Comparison of ENCODE assay signal across 24 cellular contexts in genomic region chr12:103769240-103769945, GRCh38.
DNase-seq lines count a peak whose midpoint lies in the region; ATAC-seq, FAIRE-seq and TF ChIP-seq lines count a peak whose summit lies in the region.
"Had no signal": no experiment of that assay in that cellular context is flagged by ENCODE, and none has a peak within 500 bp of the region (broad histone marks: within the 10 kb centered on the region; RNA-seq: fewer than 3 reads in every experiment).

No MANE protein-coding gene starts in this region.

- no peak for TF ChIP-seq POLR2A in A549 (IDR thresholded peaks at IDR 0.05; ENCODE audit: low read length)

- H3K27ac ChIP-seq in A549 = no peak overlapping the region
- H3K27ac ChIP-seq in GM23338 (ENCODE audit: low read depth) = no peak overlapping the region
- H3K27ac ChIP-seq: left ventricle myocardium inferior, upper lobe of left lung had no signal

- no peak overlapping the region; the same call in 1 of the 2 replicates for H3K27ac Mint-ChIP-seq in GM23338
- no peak overlapping the region for H3K27ac Mint-ChIP-seq in natural killer cell
- H3K27ac Mint-ChIP-seq in Calu3 (ENCODE audit: unreplicated experiment) = no peak overlapping the region
- H3K27ac Mint-ChIP-seq: activated CD4-positive, alpha-beta T cell treated with anti-CD3 and anti-CD28 coated beads, Interleukin-2, amount 10 ng/mL, durations not matched to agents 24 days and 14 days; activated T-helper 2 cell treated with anti-CD3 and anti-CD28 coated beads, Interferon-gamma antibody, Interleukin-2, Interleukin-4, amounts not matched to agents 10 μg/mL and 5 μg/mL and 100 μg/mL, durations not matched to agents 14 hours and 24 hours and 36 hours; CD8-positive, alpha-beta T cell; stimulated activated naive CD8-positive, alpha-beta T cell treated with anti-CD3 and anti-CD28 coated beads, Interleukin-15, Interleukin-2, amounts not matched to agents 100 ng/mL and 50 ng/mL, for 24 hours had no signal

- DNase-seq in A549 (ENCODE audit: low read depth in 1 of 2, low spot score in 1 of 2) (no peak), GM23338 (ENCODE audit: low spot score) (peak; percentile 27), NCI-H2171 (lab: John Stamatoyannopoulos, UW) (peak; percentile 17), choroid plexus epithelial cell (ENCODE audit: low read depth) (peak; percentile 43), natural killer cell (no peak), NCI-H128 (lab: John Stamatoyannopoulos, UW; ENCODE audit: unreplicated experiment) (no peak), Calu3 (no peak)
- no peak for DNase-seq in activated T-cell treated with anti-CD3 and anti-CD28 coated beads, Interleukin-2, amount 50 U/mL, for 48 hours
- DNase-seq: activated CD4-positive, alpha-beta T cell treated with anti-CD3 and anti-CD28 coated beads, Interleukin-2, amount 10 ng/mL, durations not matched to agents 24 days and 14 days; CD8-positive, alpha-beta T cell; DND-41; glutamatergic neuron; left ventricle myocardium inferior; mucosa of descending colon; NCI-H1436 treated with DMSO at 0.1 percent for 48 hours; NCI-H226; NK-92 treated with Interleukin-12 subunit alpha and Interleukin-12 subunit beta, amount 100 ng/mL, for 24 hours; RPMI8226; small intestine; T-helper 1 cell; upper lobe of left lung had no signal

- ATAC-seq in A549 (peak; percentile 16 to 33; a peak in 3 of 6 replicates), GM23338 (peak; percentile 48), natural killer cell (no peak)
- ATAC-seq: CD8-positive, alpha-beta T cell; mucosa of descending colon had no signal

- H2AFZ ChIP-seq in GM23338 = no peak overlapping the region

- no peaks in the 10 kb centered on the region for H3K79me2 ChIP-seq in GM23338 (replicated peaks; ENCODE audit: insufficient read depth)

- no peaks in the 10 kb centered on the region for H3F3A ChIP-seq in GM23338 (replicated peaks; ENCODE audit: low read depth)

- no peaks in the 10 kb centered on the region for H3K36me3 ChIP-seq in GM23338 (ENCODE audit: insufficient read depth)
- H3K36me3 ChIP-seq: left ventricle myocardium inferior had no signal

- H3K4me3 ChIP-seq in A549 (no peak overlapping the region), GM23338 (no peak overlapping the region), choroid plexus epithelial cell (ENCODE audit: low read depth, low read length) (no peak overlapping the region)
- H3K4me3 ChIP-seq: left ventricle myocardium inferior, mucosa of descending colon, upper lobe of left lung had no signal

- POLR2A ChIA-PET in A549 (lab: Yijun Ruan, JAX) = no interaction called here

- no peaks in the 10 kb centered on the region for H3K9me3 ChIP-seq in A549
- H3K9me3 ChIP-seq: left ventricle myocardium inferior, mucosa of descending colon, upper lobe of left lung had no signal

- TF ChIP-seq CTCF in A549 (IDR thresholded peaks at IDR 0.05) = no peak
- no peak for TF ChIP-seq CTCF in GM23338 (conservative IDR thresholded peaks at IDR 0.05; ENCODE audit: low read depth in 2 of 2)
- no peak for TF ChIP-seq CTCF in choroid plexus epithelial cell (conservative IDR thresholded peaks at IDR 0.05; ENCODE audit: low read depth, low read length)
- TF ChIP-seq CTCF in natural killer cell (IDR thresholded peaks at IDR 0.05) = no peak
- TF ChIP-seq CTCF in Calu3 (IDR thresholded peaks at IDR 0.05; ENCODE audit: unreplicated experiment) = no peak

- H4K20me1 ChIP-seq in GM23338 (replicated peaks; ENCODE audit: insufficient read depth) = no peaks in the 10 kb centered on the region; the same call in 1 of the 2 replicates

- WGBS in A549 (ENCODE audit: missing lambda C conversion rate) = 95% methylated on average over 8 of the region's 9 CpGs

- no peak for TF ChIP-seq EP300 in A549 (IDR thresholded peaks at IDR 0.05)

- H3K27me3 Mint-ChIP-seq in GM23338 (ENCODE audit: insufficient read depth, low read depth, poor library complexity) (peaks cover 2% of the 10 kb centered on the region), natural killer cell (ENCODE audit: low read depth in 2 of 2) (no peaks in the 10 kb centered on the region), Calu3 (ENCODE audit: unreplicated experiment) (no peaks in the 10 kb centered on the region)
- H3K27me3 Mint-ChIP-seq: activated CD4-positive, alpha-beta T cell treated with anti-CD3 and anti-CD28 coated beads, Interleukin-2, amount 10 ng/mL, durations not matched to agents 24 days and 14 days; stimulated activated naive CD8-positive, alpha-beta T cell treated with anti-CD3 and anti-CD28 coated beads, Interleukin-15, Interleukin-2, amounts not matched to agents 100 ng/mL and 50 ng/mL, for 24 hours had no signal

- H3K36me3 Mint-ChIP-seq in GM23338 (ENCODE audit: low read depth) (peaks cover 17% of the 10 kb centered on the region; the same call in 2 of the 3 replicates), natural killer cell (no peaks in the 10 kb centered on the region), Calu3 (ENCODE audit: insufficient read depth, unreplicated experiment) (peaks cover 23% of the 10 kb centered on the region)

- no peaks in the 10 kb centered on the region for H3K9me3 Mint-ChIP-seq in GM23338
- H3K9me3 Mint-ChIP-seq in natural killer cell = no peaks in the 10 kb centered on the region
- H3K9me3 Mint-ChIP-seq in Calu3 (ENCODE audit: low read depth, unreplicated experiment) = no peaks in the 10 kb centered on the region
- H3K9me3 Mint-ChIP-seq: activated CD4-positive, alpha-beta T cell treated with anti-CD3 and anti-CD28 coated beads, Interleukin-2, amount 10 ng/mL, durations not matched to agents 24 days and 14 days; activated T-helper 2 cell treated with anti-CD3 and anti-CD28 coated beads, Interferon-gamma antibody, Interleukin-2, Interleukin-4, amounts not matched to agents 10 μg/mL and 5 μg/mL and 100 μg/mL, durations not matched to agents 14 hours and 24 hours and 36 hours; CD8-positive, alpha-beta T cell; stimulated activated naive CD8-positive, alpha-beta T cell treated with anti-CD3 and anti-CD28 coated beads, Interleukin-15, Interleukin-2, amounts not matched to agents 100 ng/mL and 50 ng/mL, for 24 hours had no signal

- CTCF ChIA-PET in A549 (lab: Yijun Ruan, JAX) = interaction anchor here (0.9 to 7.7 kb wide), 6 partner anchors 11 to 143 kb away, joined by 3 to 80 read pairs (median 14); no protein-coding TSS in a partner anchor
- CTCF ChIA-PET in Calu3 (lab: Charles Lee) = no interaction called here

- H3K9me2 ChIP-seq in GM23338 (ENCODE audit: insufficient read depth) = no peaks in the 10 kb centered on the region

- H3K27me3 ChIP-seq in GM23338 (ENCODE audit: insufficient read depth) = no peaks in the 10 kb centered on the region
- H3K27me3 ChIP-seq: upper lobe of left lung had no signal

- BruUV-seq in Calu3 (replicated peaks; lab: Mats Ljungman, UMichigan) = no TSS peak

- H3K4me2 ChIP-seq in A549 (no peak overlapping the region), GM23338 (peak overlapping the region; percentile 51)

- no peak for TF ChIP-seq RAD21 in A549 (conservative IDR thresholded peaks at IDR 0.05 in 1 of 2, IDR thresholded peaks at IDR 0.05 in 1 of 2)

- peaks cover 18% of the 10 kb centered on the region; the same call in 2 of the 3 replicates for H3K4me1 Mint-ChIP-seq in GM23338
- no peaks in the 10 kb centered on the region for H3K4me1 Mint-ChIP-seq in natural killer cell
- H3K4me1 Mint-ChIP-seq in Calu3 (ENCODE audit: low read depth, unreplicated experiment) = no peaks in the 10 kb centered on the region

- H3K4me3 Mint-ChIP-seq in GM23338 (no peak overlapping the region), natural killer cell (no peak overlapping the region), Calu3 (ENCODE audit: low read depth, unreplicated experiment) (no peak overlapping the region)
- H3K4me3 Mint-ChIP-seq: activated CD4-positive, alpha-beta T cell treated with anti-CD3 and anti-CD28 coated beads, Interleukin-2, amount 10 ng/mL, durations not matched to agents 24 days and 14 days; CD8-positive, alpha-beta T cell; stimulated activated naive CD8-positive, alpha-beta T cell treated with anti-CD3 and anti-CD28 coated beads, Interleukin-15, Interleukin-2, amounts not matched to agents 100 ng/mL and 50 ng/mL, for 24 hours had no signal

- FAIRE-seq in A549 (lab: Jason Lieb, UNC) = no peak
- FAIRE-seq: colon, small intestine had no signal

- intact Hi-C loops in natural killer cell (cut with micrococcal nuclease) = no loop called here
- intact Hi-C loops in Calu3 (cut with micrococcal nuclease; ENCODE audit: unreplicated experiment) = no loop called here

- H3K4me1 ChIP-seq in A549 (0 out of 3 replicates have a peak, but pooled peaks cover 3% of the 10 kb centered on the region), GM23338 (ENCODE audit: insufficient read depth) (peaks cover 10% of the 10 kb centered on the region; the same call in 1 of the 2 replicates)
- H3K4me1 ChIP-seq: upper lobe of left lung had no signal

TF ChIP-seq in A549, 52 proteins besides CTCF, POLR2A, EP300 and RAD21 (continues in another document):
- TF ChIP-seq PHF8 (IDR thresholded peaks at IDR 0.05; ENCODE audit: borderline replicate concordance, low read depth) = no peak
- TF ChIP-seq USF2 (IDR thresholded peaks at IDR 0.05) = no peak
- TF ChIP-seq RNF2 (IDR thresholded peaks at IDR 0.05; ENCODE audit: borderline replicate concordance, low read depth) = no peak
- TF ChIP-seq SREBF2 (IDR thresholded peaks at IDR 0.05) = no peak
- TF ChIP-seq CHD2 (IDR thresholded peaks at IDR 0.05; ENCODE audit: low read length, partially characterized antibody) = no peak
- TF ChIP-seq EHF (CRISPR knock-in tag; IDR thresholded peaks at IDR 0.05) = no peak

TF ChIP-seq in GM23338, 12 proteins besides CTCF, POLR2A, EP300 and RAD21 (continues in another document):
- TF ChIP-seq ZNF331 (CRISPR knock-in tag; IDR thresholded peaks at IDR 0.05; ENCODE audit: low read depth) (no peak), ZNF114 (CRISPR knock-in tag; IDR thresholded peaks at IDR 0.05) (no peak), POLR2AphosphoS5 (IDR thresholded peaks at IDR 0.05; ENCODE audit: low read depth) (no peak), JUNB (IDR thresholded peaks at IDR 0.05; ENCODE audit: unreplicated experiment) (no peak), EZH2phosphoT487 (IDR thresholded peaks at IDR 0.05; ENCODE audit: unreplicated experiment) (no peak)

Comparison
In these comparisons a context has a peak if more than half of its experiments do, and no peak if none do; other contexts are left out.
1. ATAC-seq: peak in A549 (2 of 2) and GM23338 (single experiment); none in natural killer cell (0 of 3).
2. DNase-seq: peak in GM23338 (single experiment), NCI-H2171 (single experiment) and choroid plexus epithelial cell (single experiment); none in A549 (0 of 2), natural killer cell (single experiment), NCI-H128 (single experiment), Calu3 (single experiment) and activated T-cell treated with anti-CD3 and anti-CD28 coated beads, Interleukin-2, amount 50 U/mL, for 48 hours (0 of 2).